In genomic region chr4:84338367-84338766, GRCh38 we compare ENCODE assay signal across 33 cellular contexts.
"Had no signal": no experiment of that assay in that cellular context is flagged by ENCODE, and none has a peak within 500 bp of the region (broad histone marks: within the 10 kb centered on the region; RNA-seq: fewer than 3 reads in every experiment).

No MANE protein-coding gene starts in this region.

- ATAC-seq: activated CD4-positive, alpha-beta T cell treated with anti-CD3 and anti-CD28 coated beads for 36 hours; activated CD8-positive, alpha-beta memory T cell treated with anti-CD3 and anti-CD28 coated beads, Interleukin-2, amount 10 ng/mL, durations not matched to agents 7 days and 5 days; activated CD8-positive, alpha-beta T cell treated with anti-CD3 and anti-CD28 coated beads, Interleukin-2, amount 10 ng/mL, durations not matched to agents 7 days and 5 days; activated naive CD8-positive, alpha-beta T cell treated with anti-CD3 and anti-CD28 coated beads, Interleukin-2, amount 50 U/mL, for 24 hours; body of pancreas; gastroesophageal sphincter; T-helper 17 cell had no signal

- DNase-seq: activated CD4-positive, alpha-beta memory T cell treated with anti-CD3 and anti-CD28 coated beads for 36 hours; activated CD4-positive, alpha-beta T cell treated with anti-CD3 and anti-CD28 coated beads for 36 hours; activated CD4-positive, alpha-beta T cell treated with anti-CD3 and anti-CD28 coated beads, Interleukin-2, amount 10 ng/mL, durations not matched to agents 24 days and 14 days; activated CD4-positive, CD25-positive, alpha-beta regulatory T cell; activated CD4-positive, CD25-positive, alpha-beta regulatory T cell treated with anti-CD3 and anti-CD28 coated beads, Interleukin-2, amount 50 U/mL, for 72 hours; activated CD8-positive, alpha-beta memory T cell treated with anti-CD3 and anti-CD28 coated beads, Interleukin-2, amount 10 ng/mL, durations not matched to agents 7 days and 5 days; activated CD8-positive, alpha-beta memory T cell treated with anti-CD3 and anti-CD28 coated beads, Interleukin-2, amount 50 U/mL, for 4 hours; activated CD8-positive, alpha-beta T cell treated with anti-CD3 and anti-CD28 coated beads, Interleukin-2, amount 10 ng/mL, durations not matched to agents 7 days and 5 days; activated effector memory CD4-positive, alpha-beta T cell treated with anti-CD3 and anti-CD28 coated beads, Interleukin-2, amount 50 U/mL, for 16 hours; activated naive CD4-positive, alpha-beta T cell treated with anti-CD3 and anti-CD28 coated beads for 36 hours; activated naive CD8-positive, alpha-beta T cell treated with anti-CD3 and anti-CD28 coated beads for 36 hours; activated naive CD8-positive, alpha-beta T cell treated with anti-CD3 and anti-CD28 coated beads, Interleukin-2, amount 50 U/mL, for 24 hours; activated T-cell treated with anti-CD3 and anti-CD28 coated beads, Interleukin-2, amount 50 U/mL, for 1 hour; activated T-cell treated with anti-CD3 and anti-CD28 coated beads, Interleukin-2, amount 50 U/mL, for 48 hours; adrenal gland; amygdala; aorta; body of pancreas; caudate nucleus; colonic mucosa; effector CD8-positive, alpha-beta T cell; esophagus squamous epithelium; foreskin melanocyte; T-helper 1 cell; T-helper 17 cell; T1000; WERI-Rb-1 had no signal

- H3K9me3 ChIP-seq: adrenal gland, body of pancreas, colonic mucosa had no signal

- H3K36me3 ChIP-seq: adrenal gland, colonic mucosa, esophagus squamous epithelium, gastroesophageal sphincter, WERI-Rb-1 had no signal

- H3K27me3 Mint-ChIP-seq: activated CD4-positive, alpha-beta memory T cell treated with anti-CD3 and anti-CD28 coated beads for 36 hours; activated CD4-positive, alpha-beta T cell treated with anti-CD3 and anti-CD28 coated beads, Interleukin-2, amount 10 ng/mL, durations not matched to agents 24 days and 14 days; activated CD8-positive, alpha-beta memory T cell treated with anti-CD3 and anti-CD28 coated beads, Interleukin-2, amount 10 ng/mL, durations not matched to agents 7 days and 5 days; activated naive CD8-positive, alpha-beta T cell treated with anti-CD3 and anti-CD28 coated beads for 36 hours; activated naive CD8-positive, alpha-beta T cell treated with anti-CD3 and anti-CD28 coated beads, Interleukin-2, amount 50 U/mL, for 24 hours; T-helper 17 cell had no signal

- H3K27ac ChIP-seq: adrenal gland, body of pancreas, colonic mucosa, epithelial cell of prostate, esophagus squamous epithelium, gastroesophageal sphincter, WERI-Rb-1 had no signal

- H3K27me3 ChIP-seq: adrenal gland, body of pancreas, colonic mucosa, esophagus squamous epithelium, gastroesophageal sphincter had no signal

- H3K27ac Mint-ChIP-seq: activated CD4-positive, alpha-beta memory T cell treated with anti-CD3 and anti-CD28 coated beads for 36 hours; activated CD4-positive, alpha-beta T cell treated with anti-CD3 and anti-CD28 coated beads for 36 hours; activated CD4-positive, alpha-beta T cell treated with anti-CD3 and anti-CD28 coated beads, Interleukin-2, amount 10 ng/mL, durations not matched to agents 24 days and 14 days; activated CD8-positive, alpha-beta memory T cell treated with anti-CD3 and anti-CD28 coated beads, Interleukin-2, amount 10 ng/mL, durations not matched to agents 7 days and 5 days; activated CD8-positive, alpha-beta T cell treated with anti-CD3 and anti-CD28 coated beads, Interleukin-2, amount 10 ng/mL, durations not matched to agents 7 days and 5 days; activated naive CD4-positive, alpha-beta T cell treated with anti-CD3 and anti-CD28 coated beads for 36 hours; activated naive CD4-positive, alpha-beta T cell treated with anti-CD3 and anti-CD28 coated beads, Interleukin-2, amount 50 U/mL, for 24 hours; activated naive CD8-positive, alpha-beta T cell treated with anti-CD3 and anti-CD28 coated beads for 36 hours; activated naive CD8-positive, alpha-beta T cell treated with anti-CD3 and anti-CD28 coated beads, Interleukin-2, amount 50 U/mL, for 24 hours; activated T-helper 1 cell treated with anti-CD3 and anti-CD28 coated beads, Interleukin-12 subunit alpha, Interleukin-12 subunit beta, Interleukin-2, Interleukin-4 antibody, amounts not matched to agents 30 ng/mL and 10 ng/mL and 1 ng/mL, durations not matched to agents 14 hours and 24 hours and 36 hours; activated T-helper 2 cell treated with anti-CD3 and anti-CD28 coated beads, Interferon-gamma antibody, Interleukin-2, Interleukin-4, amounts not matched to agents 10 μg/mL and 5 μg/mL and 100 μg/mL, durations not matched to agents 14 hours and 24 hours and 36 hours; T-helper 17 cell; T-helper 2 cell treated with Interferon-gamma antibody and Interleukin-4, amounts not matched to agents 5 μg/mL and 100 μg/mL, for 36 hours had no signal

- H3K36me3 Mint-ChIP-seq: activated CD4-positive, alpha-beta memory T cell treated with anti-CD3 and anti-CD28 coated beads for 36 hours; activated CD8-positive, alpha-beta memory T cell treated with anti-CD3 and anti-CD28 coated beads, Interleukin-2, amount 10 ng/mL, durations not matched to agents 7 days and 5 days; activated naive CD8-positive, alpha-beta T cell treated with anti-CD3 and anti-CD28 coated beads for 36 hours had no signal

- H3K4me1 Mint-ChIP-seq: activated CD4-positive, alpha-beta T cell treated with anti-CD3 and anti-CD28 coated beads for 36 hours; activated CD4-positive, alpha-beta T cell treated with anti-CD3 and anti-CD28 coated beads, Interleukin-2, amount 10 ng/mL, durations not matched to agents 24 days and 14 days; activated CD8-positive, alpha-beta memory T cell treated with anti-CD3 and anti-CD28 coated beads, Interleukin-2, amount 10 ng/mL, durations not matched to agents 7 days and 5 days; activated naive CD4-positive, alpha-beta T cell treated with anti-CD3 and anti-CD28 coated beads, Interleukin-2, amount 50 U/mL, for 24 hours; activated naive CD8-positive, alpha-beta T cell treated with anti-CD3 and anti-CD28 coated beads for 36 hours; activated naive CD8-positive, alpha-beta T cell treated with anti-CD3 and anti-CD28 coated beads, Interleukin-2, amount 50 U/mL, for 24 hours; T-helper 17 cell had no signal

- H3K4me1 ChIP-seq: adrenal gland, body of pancreas, colonic mucosa, esophagus squamous epithelium, gastroesophageal sphincter had no signal

- H3K4me3 Mint-ChIP-seq: activated CD4-positive, alpha-beta memory T cell treated with anti-CD3 and anti-CD28 coated beads for 36 hours; activated CD4-positive, alpha-beta T cell treated with anti-CD3 and anti-CD28 coated beads for 36 hours; activated CD4-positive, alpha-beta T cell treated with anti-CD3 and anti-CD28 coated beads, Interleukin-2, amount 10 ng/mL, durations not matched to agents 24 days and 14 days; activated CD8-positive, alpha-beta memory T cell treated with anti-CD3 and anti-CD28 coated beads, Interleukin-2, amount 10 ng/mL, durations not matched to agents 7 days and 5 days; activated CD8-positive, alpha-beta T cell treated with anti-CD3 and anti-CD28 coated beads, Interleukin-2, amount 10 ng/mL, durations not matched to agents 7 days and 5 days; activated naive CD4-positive, alpha-beta T cell treated with anti-CD3 and anti-CD28 coated beads for 36 hours; activated naive CD4-positive, alpha-beta T cell treated with anti-CD3 and anti-CD28 coated beads, Interleukin-2, amount 50 U/mL, for 24 hours; activated naive CD8-positive, alpha-beta T cell treated with anti-CD3 and anti-CD28 coated beads for 36 hours; activated naive CD8-positive, alpha-beta T cell treated with anti-CD3 and anti-CD28 coated beads, Interleukin-2, amount 50 U/mL, for 24 hours; activated T-helper 1 cell treated with anti-CD3 and anti-CD28 coated beads, Interleukin-12 subunit alpha, Interleukin-12 subunit beta, Interleukin-2, Interleukin-4 antibody, amounts not matched to agents 30 ng/mL and 10 ng/mL and 1 ng/mL, durations not matched to agents 14 hours and 24 hours and 36 hours; T-helper 17 cell; T-helper 2 cell treated with Interferon-gamma antibody and Interleukin-4, amounts not matched to agents 5 μg/mL and 100 μg/mL, for 36 hours had no signal

- H3K4me3 ChIP-seq: adrenal gland, body of pancreas, colonic mucosa, esophagus squamous epithelium, gastroesophageal sphincter had no signal
